In the genomic region with DNA sequence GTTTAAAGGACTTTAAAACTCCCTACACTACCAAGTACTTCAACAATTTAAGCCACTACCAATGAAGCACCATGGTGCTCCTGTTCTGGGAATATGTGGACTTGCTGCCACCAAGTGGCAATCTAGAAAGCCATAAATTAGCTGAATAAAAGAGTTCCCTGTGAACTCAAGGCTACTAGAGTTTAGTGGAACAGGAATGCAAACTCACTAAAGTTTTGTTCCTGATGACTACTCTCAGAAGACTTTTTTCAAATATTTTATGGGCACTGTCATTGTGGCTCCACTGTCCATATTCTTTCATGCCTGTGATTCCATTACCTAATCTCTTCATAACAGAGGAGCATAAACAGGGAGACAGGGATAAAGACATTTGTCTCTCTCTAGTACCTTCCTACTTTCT, we compare ENCODE assay signal across 8 cellular contexts.
DNase-seq lines count a peak whose midpoint lies in the region; ATAC-seq and TF ChIP-seq lines count a peak whose summit lies in the region.

No MANE protein-coding gene starts in this region.

- peaks cover 10% of the 10 kb centered on the region for H3K4me1 ChIP-seq in CD8-positive, alpha-beta T cell (ENCODE audit: insufficient read depth, low read length)
- peaks cover 2% of the 10 kb centered on the region; the same call in 1 of the 2 replicates for H3K4me1 ChIP-seq in H9 (ENCODE audit: insufficient read depth, low read length)
- H3K4me1 ChIP-seq in trophoblast cell (ENCODE audit: control insufficient read depth in 1 of 2, insufficient read depth in 2 of 2, low read length in 2 of 2), result no peaks in the 10 kb centered on the region

- no peak overlapping the region for H2BK12ac ChIP-seq in H9 (ENCODE audit: insufficient read length, low read depth, low read length)
- no peak overlapping the region for H2BK12ac ChIP-seq in trophoblast cell (ENCODE audit: low read length)

- POLR2A ChIA-PET in CD8-positive, alpha-beta T cell (lab: Charles Lee), result no interaction called here
- POLR2A ChIA-PET in activated CD8-positive, alpha-beta T cell treated with anti-CD3 and anti-CD28 coated beads, Interleukin-2, amount 10 ng/mL, durations not matched to agents 7 days and 5 days (lab: Charles Lee), result no interaction called here

- H3K56ac ChIP-seq in H9 (ENCODE audit: insufficient read length, low read depth, low read length), result no peak overlapping the region

- H3K4ac ChIP-seq in H9 (ENCODE audit: low read depth, low read length) (no peak overlapping the region), trophoblast cell (ENCODE audit: low read depth, low read length) (no peak overlapping the region)

- H4K91ac ChIP-seq in H9 (ENCODE audit: insufficient read length, low read depth, low read length) (no peak overlapping the region), trophoblast cell (ENCODE audit: low read depth, low read length) (no peak overlapping the region)

- H3K23ac ChIP-seq in H9 (ENCODE audit: insufficient read length, low read depth, low read length) (no peak overlapping the region), trophoblast cell (ENCODE audit: low read length) (no peak overlapping the region)

- H3K18ac ChIP-seq in H9 (ENCODE audit: insufficient read length, low read depth, low read length), result no peak overlapping the region
- no peak overlapping the region for H3K18ac ChIP-seq in trophoblast cell (ENCODE audit: low read length)

- CTCF ChIA-PET in CD8-positive, alpha-beta T cell (lab: Charles Lee), result interaction anchor here (0.7 to 7.9 kb wide), 7 partner anchors 164 to 446 kb away, joined by 3 to 71 read pairs (median 4); no protein-coding TSS in a partner anchor
- CTCF ChIA-PET in activated CD8-positive, alpha-beta T cell treated with anti-CD3 and anti-CD28 coated beads, Interleukin-2, amount 10 ng/mL, durations not matched to agents 7 days and 5 days (lab: Charles Lee), result interaction anchor here (1.0 to 2.5 kb wide), 7 partner anchors 84 to 339 kb away, joined by 3 to 10 read pairs (median 5); no protein-coding TSS in a partner anchor

- no peak overlapping the region for H4K8ac ChIP-seq in H9 (replicated peaks; ENCODE audit: insufficient read length, low read depth, low read length)
- no peak overlapping the region for H4K8ac ChIP-seq in trophoblast cell (ENCODE audit: low read depth, low read length)

- H2BK5ac ChIP-seq in H9 (ENCODE audit: insufficient read length, low read length), result no peak overlapping the region
- H2BK5ac ChIP-seq in trophoblast cell (ENCODE audit: low read depth, low read length, poor library complexity), result no peak overlapping the region

- H3K4me1 Mint-ChIP-seq in CD8-positive, alpha-beta T cell (ENCODE audit: low read depth), result peaks cover 27% of the 10 kb centered on the region
- peaks cover 4 to 6% of the 10 kb centered on the region in 2 experiments; a peak in 3 of 4 replicates for H3K4me1 Mint-ChIP-seq in H9
- peaks cover 22% of the 10 kb centered on the region for H3K4me1 Mint-ChIP-seq in activated CD8-positive, alpha-beta T cell treated with anti-CD3 and anti-CD28 coated beads, Interleukin-2, amount 10 ng/mL, durations not matched to agents 7 days and 5 days (ENCODE audit: low read depth)

- peak; percentile 52 for ATAC-seq in CD8-positive, alpha-beta T cell
- ATAC-seq in activated CD8-positive, alpha-beta T cell treated with anti-CD3 and anti-CD28 coated beads, Interleukin-2, amount 10 ng/mL, durations not matched to agents 7 days and 5 days, result peak; percentile 61
- ATAC-seq in HG02588 (IDR thresholded peaks at IDR 0.05; ENCODE audit: unreplicated experiment) (no peak), HG03354 (IDR thresholded peaks at IDR 0.05; ENCODE audit: poor library complexity, severe bottlenecking, unreplicated experiment) (no peak)

- no peak overlapping the region for H4K5ac ChIP-seq in H9 (ENCODE audit: insufficient read length, low read depth, low read length)

- H4K12ac ChIP-seq in trophoblast cell (ENCODE audit: low read depth, low read length), result no peak overlapping the region

- H3K9me3 ChIP-seq in CD8-positive, alpha-beta T cell (ENCODE audit: low read length), result no peaks in the 10 kb centered on the region
- H3K9me3 ChIP-seq in H9 (ENCODE audit: control insufficient read depth, low read depth, low read length) (no peaks in the 10 kb centered on the region), trophoblast cell (ENCODE audit: insufficient read depth, low read depth, low read length) (no peaks in the 10 kb centered on the region)

- H3K23me2 ChIP-seq in H9 (ENCODE audit: insufficient read length, low read depth, low read length, poor library complexity, severe bottlenecking), result no peaks in the 10 kb centered on the region

- no peak overlapping the region for H3K4me2 ChIP-seq in H9 (ENCODE audit: insufficient read depth, insufficient read length, low read length)
- H3K4me2 ChIP-seq in trophoblast cell (ENCODE audit: low read length), result no peak overlapping the region

- H2BK120ac ChIP-seq in H9 (ENCODE audit: low read depth, low read length, poor library complexity, severe bottlenecking), result no peak overlapping the region
- H2BK120ac ChIP-seq in trophoblast cell (ENCODE audit: insufficient read depth, low read length, poor library complexity), result no peak overlapping the region

- no peaks in the 10 kb centered on the region for H3K9me3 Mint-ChIP-seq in CD8-positive, alpha-beta T cell
- no peaks in the 10 kb centered on the region for H3K9me3 Mint-ChIP-seq in H9
- H3K9me3 Mint-ChIP-seq in activated CD8-positive, alpha-beta T cell treated with anti-CD3 and anti-CD28 coated beads, Interleukin-2, amount 10 ng/mL, durations not matched to agents 7 days and 5 days (ENCODE audit: insufficient read depth), result no peaks in the 10 kb centered on the region

- no peak overlapping the region for H2AK5ac ChIP-seq in H9 (ENCODE audit: insufficient read length, low read length)
- H2AK5ac ChIP-seq in trophoblast cell (ENCODE audit: low read length), result no peak overlapping the region

- no peaks in the 10 kb centered on the region for H3K27me3 Mint-ChIP-seq in CD8-positive, alpha-beta T cell (ENCODE audit: low read depth)
- H3K27me3 Mint-ChIP-seq in H9 (ENCODE audit: low read depth), result no peaks in the 10 kb centered on the region
- no peaks in the 10 kb centered on the region for H3K27me3 Mint-ChIP-seq in activated CD8-positive, alpha-beta T cell treated with anti-CD3 and anti-CD28 coated beads, Interleukin-2, amount 10 ng/mL, durations not matched to agents 7 days and 5 days (ENCODE audit: low read depth)

- H3K14ac ChIP-seq in H9 (ENCODE audit: insufficient read depth, low read length) (no peak overlapping the region), trophoblast cell (ENCODE audit: low read length) (no peak overlapping the region)

- H3K4me3 Mint-ChIP-seq in CD8-positive, alpha-beta T cell, result no peak overlapping the region
- H3K4me3 Mint-ChIP-seq in H9, result no peak overlapping the region
- no peak overlapping the region for H3K4me3 Mint-ChIP-seq in activated CD8-positive, alpha-beta T cell treated with anti-CD3 and anti-CD28 coated beads, Interleukin-2, amount 10 ng/mL, durations not matched to agents 7 days and 5 days

- no peak overlapping the region for H3K4me3 ChIP-seq in CD8-positive, alpha-beta T cell (ENCODE audit: low read depth, low read length)
- no peak overlapping the region for H3K4me3 ChIP-seq in trophoblast cell (ENCODE audit: low read depth, low read length)

- peaks cover 10% of the 10 kb centered on the region for H3K36me3 Mint-ChIP-seq in CD8-positive, alpha-beta T cell
- H3K36me3 Mint-ChIP-seq in H9 (ENCODE audit: insufficient read depth in 1 of 3, low read depth in 3 of 3), result peaks cover 0 to 10% (median 0%) of the 10 kb centered on the region in 3 experiments; a peak in 2 of 7 replicates
- H3K36me3 Mint-ChIP-seq in activated CD8-positive, alpha-beta T cell treated with anti-CD3 and anti-CD28 coated beads, Interleukin-2, amount 10 ng/mL, durations not matched to agents 7 days and 5 days (ENCODE audit: low read depth), result no peaks in the 10 kb centered on the region

- no peak overlapping the region for H2BK20ac ChIP-seq in H9 (ENCODE audit: low read depth, low read length, poor library complexity, severe bottlenecking)

- no peak overlapping the region for H3T11ph ChIP-seq in H9 (ENCODE audit: low read length)

- no peak overlapping the region for H2AFZ ChIP-seq in H9 (ENCODE audit: low read length)
- no peak overlapping the region for H2AFZ ChIP-seq in trophoblast cell (ENCODE audit: insufficient read depth, low read length, poor library complexity)

- H3K79me2 ChIP-seq in H9 (ENCODE audit: insufficient read depth, low read length) (no peaks in the 10 kb centered on the region), trophoblast cell (ENCODE audit: control insufficient read depth, insufficient read depth, low read length, poor library complexity) (peaks cover 2% of the 10 kb centered on the region)

- H3K36me3 ChIP-seq in CD8-positive, alpha-beta T cell (ENCODE audit: insufficient read depth, low read length), result no peaks in the 10 kb centered on the region
- H3K36me3 ChIP-seq in trophoblast cell (ENCODE audit: control insufficient read depth in 1 of 2, insufficient read depth in 2 of 2, low read length in 2 of 2), result peaks cover 3 to 5% of the 10 kb centered on the region in 2 experiments

- intact Hi-C loops in CD8-positive, alpha-beta T cell (cut with DNase I, micrococcal nuclease), result loop anchor here (1.0 to 5.0 kb wide), 8 partner anchors 63 to 447 kb away; partner anchors contain the start of gene TMCC1 (in 2 of the 2)
- intact Hi-C loops in head of caudate nucleus (cut with DNase I), result loop anchor here (2.0 to 10.0 kb wide), 2 partner anchors 105 to 335 kb away; no protein-coding TSS in a partner anchor

- no peak overlapping the region for H3K27ac Mint-ChIP-seq in CD8-positive, alpha-beta T cell
- H3K27ac Mint-ChIP-seq in H9, result peak overlapping the region in 1 of 3 experiments; percentile 52; a peak in 1 of 7 replicates
- H3K27ac Mint-ChIP-seq in activated CD8-positive, alpha-beta T cell treated with anti-CD3 and anti-CD28 coated beads, Interleukin-2, amount 10 ng/mL, durations not matched to agents 7 days and 5 days, result no peak overlapping the region

- no peaks in the 10 kb centered on the region for H4K20me1 ChIP-seq in H9 (ENCODE audit: control insufficient read depth, insufficient read depth, insufficient read length)

- H2BK15ac ChIP-seq in H9 (ENCODE audit: low read depth, low read length), result no peak overlapping the region

- TF ChIP-seq CTCF in CD8-positive, alpha-beta T cell (IDR thresholded peaks at IDR 0.05), result no peak
- TF ChIP-seq CTCF in H9 (conservative IDR thresholded peaks at IDR 0.05), result peak; percentile 80

- no peak overlapping the region for H3K27ac ChIP-seq in CD8-positive, alpha-beta T cell (ENCODE audit: low read depth, low read length)
- H3K27ac ChIP-seq in H9 (ENCODE audit: insufficient read length, low read depth, low read length), result no peak overlapping the region
- no peak overlapping the region for H3K27ac ChIP-seq in trophoblast cell (ENCODE audit: low read depth, low read length)

- H3K79me1 ChIP-seq in H9 (ENCODE audit: insufficient read depth, low read depth, low read length, poor library complexity, severe bottlenecking) (peaks cover 7% of the 10 kb centered on the region), trophoblast cell (ENCODE audit: low read length) (no peaks in the 10 kb centered on the region)

- H3K9ac ChIP-seq in H9 (ENCODE audit: extremely low read depth, insufficient read length, low read length) (no peak overlapping the region), trophoblast cell (ENCODE audit: low read length) (no peak overlapping the region)

- peak in 3 of 7 experiments; percentile 7 to 26 (median 14) for DNase-seq in CD8-positive, alpha-beta T cell
- DNase-seq in H9, result peak; percentile 39
- DNase-seq in NCI-H524 treated with DMSO at 0.1 percent for 48 hours (lab: John Stamatoyannopoulos, UW), result peak; percentile 21
- DNase-seq in activated CD8-positive, alpha-beta T cell treated with anti-CD3 and anti-CD28 coated beads, Interleukin-2, amount 10 ng/mL, durations not matched to agents 7 days and 5 days, result peak; percentile 28
- DNase-seq in head of caudate nucleus, result peak in 37 of 42 donors; percentile 15 to 84 (median 64)
- peak; percentile 81 to 95 for DNase-seq in trophoblast cell

- H3K27me3 ChIP-seq in CD8-positive, alpha-beta T cell (ENCODE audit: insufficient read depth, low read length), result no peaks in the 10 kb centered on the region
- H3K27me3 ChIP-seq in H9 (ENCODE audit: insufficient read depth, low read length) (no peaks in the 10 kb centered on the region), trophoblast cell (ENCODE audit: insufficient read depth, low read length) (no peaks in the 10 kb centered on the region)

Comparison
In these comparisons a context has a peak if more than half of its experiments do, and no peak if none do; other contexts are left out.
1. ATAC-seq: peak in CD8-positive, alpha-beta T cell (single experiment) and activated CD8-positive, alpha-beta T cell treated with anti-CD3 and anti-CD28 coated beads, Interleukin-2, amount 10 ng/mL, durations not matched to agents 7 days and 5 days (single experiment); none in HG02588 (single experiment) and HG03354 (single experiment).